Comparison of ENCODE assay signal across 32 cellular contexts in genomic region chr1:178209935-178210334, GRCh38.
"Had no signal": no experiment of that assay in that cellular context is flagged by ENCODE, and none has a peak within 500 bp of the region (broad histone marks: within the 10 kb centered on the region; RNA-seq: fewer than 3 reads in every experiment).

No MANE protein-coding gene starts in this region.

- H3K27ac ChIP-seq: neutrophil, parathyroid adenoma, psoas muscle, right lobe of liver, sigmoid colon, spleen, suprapubic skin, testis, tibial artery, transverse colon, upper lobe of right lung, uterus had no signal

- ATAC-seq: naive thymus-derived CD8-positive, alpha-beta T cell; natural killer cell treated with Interleukin-12 subunit alpha and Interleukin-12 subunit beta and Interleukin-15 and Interleukin-18, amount 100 ng/mL, for 72 hours; psoas muscle; right cardiac atrium; right lobe of liver; stimulated activated memory B cell treated with anti-CD40 and anti-IgM and Interleukin-4, amounts not matched to agents 10 μg/mL and 1 μg/mL and 100 μg/mL, for 72 hours; stimulated activated naive CD8-positive, alpha-beta T cell treated with anti-CD3 and anti-CD28 coated beads, Interleukin-15, amount 100 ng/mL, for 72 hours; stimulated activated naive CD8-positive, alpha-beta T cell treated with anti-CD3 and anti-CD28 coated beads, Interleukin-15, Interleukin-2, amounts not matched to agents 100 U/mL and 50 U/mL, for 24 hours; upper lobe of right lung had no signal

- H3K27ac Mint-ChIP-seq: naive thymus-derived CD8-positive, alpha-beta T cell; natural killer cell treated with Interleukin-12 subunit alpha and Interleukin-12 subunit beta and Interleukin-15 and Interleukin-18, amount 100 ng/mL, for 72 hours; nephron progenitor cell; progenitor cell of endocrine pancreas; stimulated activated memory B cell treated with anti-CD40 and anti-IgM and Interleukin-4, amounts not matched to agents 10 μg/mL and 1 μg/mL and 100 μg/mL, for 72 hours; stimulated activated naive CD8-positive, alpha-beta T cell treated with anti-CD3 and anti-CD28 coated beads, Interleukin-15, amount 100 ng/mL, for 72 hours; type B pancreatic cell had no signal

- H3K27me3 Mint-ChIP-seq: natural killer cell treated with Interleukin-12 subunit alpha and Interleukin-12 subunit beta and Interleukin-15 and Interleukin-18, amount 100 ng/mL, for 72 hours; progenitor cell of endocrine pancreas; stimulated activated memory B cell treated with anti-CD40 and anti-IgM and Interleukin-4, amounts not matched to agents 10 μg/mL and 1 μg/mL and 100 μg/mL, for 72 hours; stimulated activated naive CD8-positive, alpha-beta T cell treated with anti-CD3 and anti-CD28 coated beads, Interleukin-15, amount 100 ng/mL, for 72 hours; type B pancreatic cell had no signal

- H3K36me3 Mint-ChIP-seq: stimulated activated memory B cell treated with anti-CD40 and anti-IgM and Interleukin-4, amounts not matched to agents 10 μg/mL and 1 μg/mL and 100 μg/mL, for 72 hours had no signal

- H3K9me3 ChIP-seq: testis had no signal

- H3K4me3 Mint-ChIP-seq: naive thymus-derived CD8-positive, alpha-beta T cell; natural killer cell treated with Interleukin-12 subunit alpha and Interleukin-12 subunit beta and Interleukin-15 and Interleukin-18, amount 100 ng/mL, for 72 hours; nephron progenitor cell; neural crest cell; stimulated activated memory B cell treated with anti-CD40 and anti-IgM and Interleukin-4, amounts not matched to agents 10 μg/mL and 1 μg/mL and 100 μg/mL, for 72 hours; stimulated activated naive CD8-positive, alpha-beta T cell treated with anti-CD3 and anti-CD28 coated beads, Interleukin-15, amount 100 ng/mL, for 72 hours; type B pancreatic cell had no signal

- H3K4me1 ChIP-seq: parathyroid adenoma, psoas muscle, right lobe of liver, sigmoid colon, spleen, suprapubic skin, testis, tibial artery, transverse colon, upper lobe of right lung, uterus had no signal

- H3K36me3 ChIP-seq: neutrophil, right lobe of liver, sigmoid colon, spleen, suprapubic skin, transverse colon, upper lobe of right lung, uterus had no signal

- H3K4me1 Mint-ChIP-seq: naive thymus-derived CD8-positive, alpha-beta T cell; nephron progenitor cell; neural crest cell; stimulated activated memory B cell treated with anti-CD40 and anti-IgM and Interleukin-4, amounts not matched to agents 10 μg/mL and 1 μg/mL and 100 μg/mL, for 72 hours; stimulated activated naive CD8-positive, alpha-beta T cell treated with anti-CD3 and anti-CD28 coated beads, Interleukin-15, amount 100 ng/mL, for 72 hours had no signal

- H3K27me3 ChIP-seq: neutrophil, right lobe of liver, sigmoid colon, spleen, suprapubic skin, testis, tibial artery, transverse colon, upper lobe of right lung, uterus had no signal

- H3K9ac ChIP-seq: parathyroid adenoma had no signal

- DNase-seq: naive thymus-derived CD8-positive, alpha-beta T cell; nephron progenitor cell; nucleus accumbens; posterior cingulate gyrus; psoas muscle; right cardiac atrium; right lobe of liver; sigmoid colon; spleen; stimulated activated CD4-positive, alpha-beta T cell treated with anti-CD3 and anti-CD28 coated beads, Interleukin-12 subunit alpha, Interleukin-12 subunit beta, amount 100 ng/mL, for 4 hours; stimulated activated CD4-positive, alpha-beta T cell treated with anti-CD3 and anti-CD28 coated beads, Interleukin-1b, Interleukin-23, amount 100 ng/mL, for 48 hours; stimulated activated CD4-positive, alpha-beta T cell treated with anti-CD3 and anti-CD28 coated beads, Interleukin-4, amount 100 ng/mL, for 1 hour; stimulated activated CD4-positive, alpha-beta T cell treated with anti-CD3 and anti-CD28 coated beads, Interleukin-4, amount 100 ng/mL, for 4 hours; stimulated activated CD8-positive, alpha-beta memory T cell treated with anti-CD3 and anti-CD28 coated beads, Interleukin-4, amount 100 ng/mL, for 48 hours; stimulated activated naive CD4-positive, alpha-beta T cell; stimulated activated naive CD8-positive, alpha-beta T cell treated with anti-CD3 and anti-CD28 coated beads, Interleukin-15, amount 100 ng/mL, for 72 hours; stimulated activated naive CD8-positive, alpha-beta T cell treated with anti-CD3 and anti-CD28 coated beads, Interleukin-15, Interleukin-2, amounts not matched to agents 100 U/mL and 50 U/mL, for 24 hours; substantia nigra; testis; tibial artery; transverse colon; upper lobe of right lung; uterus had no signal

- H3K4me3 ChIP-seq: psoas muscle, right lobe of liver, sigmoid colon, smooth muscle cell, spleen, suprapubic skin, testis, tibial artery, transverse colon, upper lobe of right lung, uterus had no signal
